In the genomic region with DNA sequence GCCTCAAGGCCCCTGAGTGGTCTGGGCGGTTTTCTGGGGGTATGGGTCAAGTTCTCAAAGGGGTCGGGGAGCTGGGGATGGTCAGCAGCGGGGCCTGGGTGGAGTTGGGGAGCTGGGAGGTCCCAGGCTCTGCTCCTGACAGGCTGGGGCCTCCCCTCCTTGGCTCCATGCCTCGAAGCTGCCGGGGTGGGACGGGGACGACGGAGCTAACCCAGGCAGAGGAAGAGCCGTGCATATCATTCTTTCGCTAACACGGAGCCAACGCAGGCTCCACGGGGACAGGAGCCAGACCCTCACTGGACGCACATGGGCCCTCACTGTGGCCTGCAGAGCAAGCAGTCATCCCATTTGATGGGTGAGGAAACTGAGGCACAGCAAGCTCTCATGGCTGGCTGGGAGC, we compare ENCODE assay signal across 6 cellular contexts.
"Had no signal": no experiment of that assay in that cellular context is flagged by ENCODE, and none has a peak within 500 bp of the region (broad histone marks: within the 10 kb centered on the region; RNA-seq: fewer than 3 reads in every experiment).

No MANE protein-coding gene starts in this region.

- H3K4me1 Mint-ChIP-seq: IgD-negative memory B cell had no signal

- H3K36me3 Mint-ChIP-seq: IgD-negative memory B cell had no signal

- H3K9me3 Mint-ChIP-seq: IgD-negative memory B cell had no signal

- DNase-seq: IMR-90, KBM-7, KG1 had no signal

- H3K4me3 Mint-ChIP-seq: IgD-negative memory B cell had no signal

- ATAC-seq: HepG2, K562 had no signal
